In genomic region chr20:64076061-64076997, GRCh38 we compare ENCODE assay signal across 14 cellular contexts. TPM values are rescaled to one million over a fixed set of nuclear protein-coding genes. Genes with fewer than 3 reads are reported as not detected.
DNase-seq lines count a peak whose midpoint lies in the region; ATAC-seq and TF ChIP-seq lines count a peak whose summit lies in the region.
"Had no signal": no experiment of that assay in that cellular context is flagged by ENCODE, and none has a peak within 500 bp of the region (broad histone marks: within the 10 kb centered on the region; RNA-seq: fewer than 3 reads in every experiment).

No MANE protein-coding gene starts in this region.

- no peak for TF ChIP-seq CTCF in coronary artery (IDR thresholded peaks at IDR 0.05)

- intact Hi-C loops in sciatic nerve (cut with DNase I), result no loop called here

- H3K9me3 Mint-ChIP-seq in T-helper 2 cell treated with Interferon-gamma antibody and Interleukin-4, amounts not matched to agents 5 μg/mL and 100 μg/mL, for 36 hours, result no peaks in the 10 kb centered on the region
- H3K9me3 Mint-ChIP-seq: WTC11 had no signal

- no peaks in the 10 kb centered on the region for H3K9me3 ChIP-seq in KOPT-K1 (ENCODE audit: insufficient read depth, low read length, poor library complexity, severe bottlenecking)
- H3K9me3 ChIP-seq: SJSA1, tibial artery had no signal

- ATAC-seq in sciatic nerve (no peak), GM21825 (IDR thresholded peaks at IDR 0.05; ENCODE audit: unreplicated experiment) (no peak)
- ATAC-seq: WTC11 had no signal

- peaks cover 2% of the 10 kb centered on the region for H3K27me3 Mint-ChIP-seq in T-helper 2 cell treated with Interferon-gamma antibody and Interleukin-4, amounts not matched to agents 5 μg/mL and 100 μg/mL, for 36 hours (ENCODE audit: low read depth)

- H3K4me3 ChIP-seq in coronary artery (peak overlapping the region; percentile 80), skin epidermis (peak overlapping the region in 5 of 7 experiments; percentile 62 to 83 (median 74))
- H3K4me3 ChIP-seq: SJSA1 had no signal

- H3K4me3 Mint-ChIP-seq in T-helper 2 cell treated with Interferon-gamma antibody and Interleukin-4, amounts not matched to agents 5 μg/mL and 100 μg/mL, for 36 hours, result peak overlapping the region; percentile 90
- H3K4me3 Mint-ChIP-seq: WTC11 had no signal

- peaks cover 42% of the 10 kb centered on the region for H3K36me3 ChIP-seq in KOPT-K1 (ENCODE audit: insufficient read depth, low read length)

- peak overlapping the region; percentile 31 for H3K27ac Mint-ChIP-seq in T-helper 2 cell treated with Interferon-gamma antibody and Interleukin-4, amounts not matched to agents 5 μg/mL and 100 μg/mL, for 36 hours
- H3K27ac Mint-ChIP-seq: WTC11 had no signal

- H3K4me1 Mint-ChIP-seq in T-helper 2 cell treated with Interferon-gamma antibody and Interleukin-4, amounts not matched to agents 5 μg/mL and 100 μg/mL, for 36 hours (ENCODE audit: low read depth), result peaks cover 19% of the 10 kb centered on the region

- H3K36me3 Mint-ChIP-seq in T-helper 2 cell treated with Interferon-gamma antibody and Interleukin-4, amounts not matched to agents 5 μg/mL and 100 μg/mL, for 36 hours (ENCODE audit: low read depth), result peaks cover 39% of the 10 kb centered on the region
- H3K36me3 Mint-ChIP-seq: WTC11 had no signal

- DNase-seq in T-helper 2 cell treated with Interferon-gamma antibody and Interleukin-4, amounts not matched to agents 5 μg/mL and 100 μg/mL, for 36 hours (ENCODE audit: low spot score), result no peak
- DNase-seq in T-helper 2 cell, result no peak
- DNase-seq in coronary artery (ENCODE audit: low spot score), result no peak
- no peak for DNase-seq in sciatic nerve (ENCODE audit: low spot score)
- DNase-seq in amygdala (lab: John Stamatoyannopoulos, UW), result no peak
- DNase-seq: IMR-90, NCI-H146, tibial artery had no signal

- H3K27ac ChIP-seq in KOPT-K1 (ENCODE audit: low read depth, low read length, poor library complexity, severe bottlenecking) (peak overlapping the region; percentile 95), coronary artery (peak overlapping the region in 1 of 2 donors; percentile 92), skin epidermis (peak overlapping the region in 19 of 21 experiments; percentile 0 to 94 (median 84))
- H3K27ac ChIP-seq: SJSA1 had no signal

RNA-seq across cellular contexts. Expression of gene RGS19, which starts 3.0 kb away (rescaled TPM):
- 10.8 TPM for total RNA-seq in sciatic nerve

RNA-seq across cellular contexts. Expression of gene OPRL1, which starts 3.6 kb away (rescaled TPM):
- total RNA-seq in sciatic nerve, result 1.0 TPM

RNA-seq across cellular contexts. Expression of gene LKAAEAR1, which starts 7.9 kb away (rescaled TPM):
- not detected for total RNA-seq in sciatic nerve
- total RNA-seq: A172, IMR-90 had no signal

RNA-seq across cellular contexts. Expression of gene TCEA2, which starts 13.3 kb away (rescaled TPM):
- 81.2 TPM for total RNA-seq in sciatic nerve

RNA-seq across cellular contexts. Expression of gene SOX18, which starts 26.9 kb away (rescaled TPM):
- 134 TPM for total RNA-seq in sciatic nerve
- total RNA-seq: IMR-90 had no signal
